Comparison of ENCODE assay signal across 23 cellular contexts in the genomic region with DNA sequence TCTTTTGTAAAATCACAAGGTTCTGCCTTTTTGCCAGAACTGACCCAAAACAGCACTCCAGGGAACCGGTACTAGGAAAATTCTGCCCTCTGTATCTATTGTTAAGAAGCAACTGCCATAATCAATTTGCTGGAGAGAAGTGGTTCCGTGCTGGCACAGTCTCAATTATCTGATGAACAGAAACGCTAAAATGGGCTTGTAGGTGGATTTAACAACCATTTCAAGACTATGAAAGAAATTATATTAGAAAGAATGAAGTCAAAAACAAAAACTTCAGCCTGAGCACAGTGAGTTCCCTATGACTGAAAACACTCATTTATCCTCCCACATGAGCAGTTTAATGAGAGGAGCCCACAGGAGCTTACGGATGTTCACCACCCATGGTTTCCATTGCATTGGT.
"Had no signal": no experiment of that assay in that cellular context is flagged by ENCODE, and none has a peak within 500 bp of the region (broad histone marks: within the 10 kb centered on the region; RNA-seq: fewer than 3 reads in every experiment).

No MANE protein-coding gene starts in this region.

- H3K4me3 Mint-ChIP-seq: dendritic cell treated with granulocyte-macrophage colony-stimulating factor and Interleukin-4, amounts not matched to agents 40 ng/mL and 50 ng/mL, for 4 days; effector memory CD8-positive, alpha-beta T cell; endodermal cell; mesothelial cell of epicardium had no signal

- H3K9me3 ChIP-seq: colonic mucosa, esophagus squamous epithelium, gastrocnemius medialis, heart right ventricle, left lung, lower lobe of right lung, mucosa of descending colon had no signal

- H3K27me3 ChIP-seq: gastrocnemius medialis had no signal

- H3K4me3 ChIP-seq: colonic mucosa, esophagus squamous epithelium, gastrocnemius medialis, heart right ventricle, left lung, lower lobe of right lung, mucosa of descending colon had no signal

- DNase-seq: colonic mucosa; cortex of kidney; effector CD8-positive, alpha-beta T cell; effector memory CD8-positive, alpha-beta T cell; endodermal cell; erythroblast; esophagus squamous epithelium; foreskin fibroblast; foreskin melanocyte; gastrocnemius medialis; glutamatergic neuron; heart right ventricle; hippocampal formation; left cardiac atrium; left lung; left ventricle myocardium superior; lower lobe of right lung; mesenchymal stem cell; mucosa of descending colon had no signal

- H3K27ac ChIP-seq: colonic mucosa, epithelial cell of prostate, esophagus squamous epithelium, gastrocnemius medialis, left lung, lower lobe of right lung had no signal

- H3K36me3 Mint-ChIP-seq: mesothelial cell of epicardium had no signal

- H3K9me3 Mint-ChIP-seq: effector memory CD8-positive, alpha-beta T cell; endodermal cell; mesothelial cell of epicardium had no signal

- H3K36me3 ChIP-seq: colonic mucosa, esophagus squamous epithelium, gastrocnemius medialis, left lung, lower lobe of right lung had no signal

- H3K27ac Mint-ChIP-seq: dendritic cell treated with granulocyte-macrophage colony-stimulating factor and Interleukin-4, amounts not matched to agents 40 ng/mL and 50 ng/mL, for 4 days; endodermal cell; mesothelial cell of epicardium had no signal

- ATAC-seq: effector memory CD8-positive, alpha-beta T cell; esophagus mucosa; gastrocnemius medialis; heart right ventricle; left cardiac atrium; left lung; left ventricle myocardium superior; lower lobe of right lung; mucosa of descending colon had no signal
